Comparison of ENCODE assay signal across 8 cellular contexts in genomic region chr17:4807534-4808377, GRCh38. TPM values are rescaled to one million over a fixed set of nuclear protein-coding genes. Genes with fewer than 3 reads are reported as not detected.
DNase-seq lines count a peak whose midpoint lies in the region; ATAC-seq, FAIRE-seq and TF ChIP-seq lines count a peak whose summit lies in the region.

No MANE protein-coding gene starts in this region.

- no peak overlapping the region for H3K14ac ChIP-seq in H9 (ENCODE audit: insufficient read depth, low read length)

- TF ChIP-seq CTCF in H9 (conservative IDR thresholded peaks at IDR 0.05), result no peak

- H4K20me1 ChIP-seq in H9 (ENCODE audit: control insufficient read depth, insufficient read depth, insufficient read length), result no peaks in the 10 kb centered on the region

- H3K9me3 ChIP-seq in H9 (ENCODE audit: control insufficient read depth, low read depth, low read length) (no peaks in the 10 kb centered on the region), iPS DF 6.9 (ENCODE audit: control insufficient read depth, insufficient read depth, low read length) (no peaks in the 10 kb centered on the region), small intestine (ENCODE audit: control insufficient read depth, low read depth) (no peaks in the 10 kb centered on the region)

- no peaks in the 10 kb centered on the region for H3K9me3 Mint-ChIP-seq in H9
- H3K9me3 Mint-ChIP-seq in activated naive CD8-positive, alpha-beta T cell treated with anti-CD3 and anti-CD28 coated beads for 36 hours, result no peaks in the 10 kb centered on the region

- peak overlapping the region; percentile 46 for H3K9ac ChIP-seq in H9 (ENCODE audit: extremely low read depth, insufficient read length, low read length)

- no peak overlapping the region for H3K18ac ChIP-seq in H9 (ENCODE audit: insufficient read length, low read depth, low read length)

- H3K79me1 ChIP-seq in H9 (ENCODE audit: insufficient read depth, low read depth, low read length, poor library complexity, severe bottlenecking), result no peaks in the 10 kb centered on the region

- peak overlapping the region; percentile 86 to 96 for H3K4me3 Mint-ChIP-seq in H9
- H3K4me3 Mint-ChIP-seq in activated naive CD8-positive, alpha-beta T cell treated with anti-CD3 and anti-CD28 coated beads for 36 hours, result peak overlapping the region; percentile 74

- no peak overlapping the region for H2BK120ac ChIP-seq in H9 (ENCODE audit: low read depth, low read length, poor library complexity, severe bottlenecking)

- peaks cover 5% of the 10 kb centered on the region for H3K23me2 ChIP-seq in H9 (ENCODE audit: insufficient read length, low read depth, low read length, poor library complexity, severe bottlenecking)

- H2AFZ ChIP-seq in H9 (ENCODE audit: low read length), result no peak overlapping the region

- peak overlapping the region in 2 of 3 experiments; percentile 91 to 93; a peak in 3 of 7 replicates for H3K27ac Mint-ChIP-seq in H9
- no peak overlapping the region for H3K27ac Mint-ChIP-seq in activated naive CD8-positive, alpha-beta T cell treated with anti-CD3 and anti-CD28 coated beads for 36 hours

- FAIRE-seq in small intestine (lab: Jason Lieb, UNC), result no peak

- H4K8ac ChIP-seq in H9 (replicated peaks; ENCODE audit: insufficient read length, low read depth, low read length), result no peak overlapping the region

- no peak for ATAC-seq in GM18517 (IDR thresholded peaks at IDR 0.05; ENCODE audit: unreplicated experiment)

- H3K56ac ChIP-seq in H9 (ENCODE audit: insufficient read length, low read depth, low read length), result no peak overlapping the region

- H2BK15ac ChIP-seq in H9 (ENCODE audit: low read depth, low read length), result no peak overlapping the region

- no peak overlapping the region for H3K23ac ChIP-seq in H9 (ENCODE audit: insufficient read length, low read depth, low read length)

- H3K79me2 ChIP-seq in H9 (ENCODE audit: insufficient read depth, low read length), result no peaks in the 10 kb centered on the region

- H3K4me3 ChIP-seq in iPS DF 6.9 (ENCODE audit: low read length), result peak overlapping the region; percentile 87; the same call in 1 of the 2 replicates
- H3K4me3 ChIP-seq in small intestine (ENCODE audit: low read depth in 1 of 2, low read length in 2 of 2), result peak overlapping the region; percentile 60 to 95

- H3K36me3 Mint-ChIP-seq in H9 (ENCODE audit: insufficient read depth in 1 of 3, low read depth in 3 of 3), result peaks cover 14 to 31% (median 30%) of the 10 kb centered on the region in 3 experiments; a peak in 6 of 7 replicates
- H3K36me3 Mint-ChIP-seq in activated naive CD8-positive, alpha-beta T cell treated with anti-CD3 and anti-CD28 coated beads for 36 hours, result no peaks in the 10 kb centered on the region

- H2BK5ac ChIP-seq in H9 (ENCODE audit: insufficient read length, low read length), result no peak overlapping the region

- no CpG with 5 or more reads among the region's 38 CpGs for WGBS in H9 (ENCODE audit: extremely low coverage, insufficient read length, low lambda C conversion rate)
- WGBS in iPS DF 6.9 (ENCODE audit: insufficient coverage, insufficient read length), result no CpG with 5 or more reads among the region's 38 CpGs
- 30 to 34% (median 31%) methylated on average over 37 to 38 of the region's 38 CpGs for WGBS in small intestine, 3 donors

- H3K27me3 Mint-ChIP-seq in H9 (ENCODE audit: low read depth), result no peaks in the 10 kb centered on the region; the same call in 1 of the 2 replicates
- H3K27me3 Mint-ChIP-seq in activated naive CD8-positive, alpha-beta T cell treated with anti-CD3 and anti-CD28 coated beads for 36 hours, result no peaks in the 10 kb centered on the region

- no peak overlapping the region for H4K91ac ChIP-seq in H9 (ENCODE audit: insufficient read length, low read depth, low read length)

- no peak overlapping the region for H2AK5ac ChIP-seq in H9 (ENCODE audit: insufficient read length, low read length)

- H3K27me3 ChIP-seq in H9 (ENCODE audit: insufficient read depth, low read length), result no peaks in the 10 kb centered on the region
- H3K27me3 ChIP-seq in iPS DF 6.9 (ENCODE audit: control insufficient read depth, insufficient read depth, low read length), result no peaks in the 10 kb centered on the region
- no peaks in the 10 kb centered on the region for H3K27me3 ChIP-seq in small intestine (ENCODE audit: control insufficient read depth in 2 of 2, insufficient read depth in 2 of 2, low read length in 2 of 2)

- H3K27ac ChIP-seq in H9 (ENCODE audit: insufficient read length, low read depth, low read length) (no peak overlapping the region), iPS DF 6.9 (ENCODE audit: low read length) (no peak overlapping the region), small intestine (ENCODE audit: low read depth in 1 of 2, low read length in 1 of 2) (no peak overlapping the region)

- H3T11ph ChIP-seq in H9 (ENCODE audit: low read length), result no peak overlapping the region

- H3K36me3 ChIP-seq in iPS DF 6.9 (ENCODE audit: control insufficient read depth, insufficient read depth, low read length) (0 out of 2 replicates have a peak, but pooled peaks cover 2% of the 10 kb centered on the region), small intestine (ENCODE audit: control insufficient read depth in 2 of 2, insufficient read depth in 2 of 2, low read length in 2 of 2) (no peaks in the 10 kb centered on the region)

- peaks cover 15 to 16% of the 10 kb centered on the region in 2 experiments for H3K4me1 Mint-ChIP-seq in H9
- H3K4me1 Mint-ChIP-seq in activated naive CD8-positive, alpha-beta T cell treated with anti-CD3 and anti-CD28 coated beads for 36 hours, result peaks cover 2% of the 10 kb centered on the region

- H3K4me2 ChIP-seq in H9 (ENCODE audit: insufficient read depth, insufficient read length, low read length), result peak overlapping the region; percentile 82

- no peak overlapping the region for H3K4ac ChIP-seq in H9 (ENCODE audit: low read depth, low read length)

- H2BK12ac ChIP-seq in H9 (ENCODE audit: insufficient read length, low read depth, low read length), result no peak overlapping the region

- no peaks in the 10 kb centered on the region for H3K4me1 ChIP-seq in H9 (ENCODE audit: insufficient read depth, low read length)
- no peaks in the 10 kb centered on the region for H3K4me1 ChIP-seq in iPS DF 6.9 (ENCODE audit: control insufficient read depth, insufficient read depth, low read length)
- no peaks in the 10 kb centered on the region for H3K4me1 ChIP-seq in small intestine (ENCODE audit: control insufficient read depth in 2 of 2, insufficient read depth in 1 of 2, low read depth in 1 of 2, low read length in 1 of 2)

- H2BK20ac ChIP-seq in H9 (ENCODE audit: low read depth, low read length, poor library complexity, severe bottlenecking), result no peak overlapping the region

- no peak for DNase-seq in H9
- no peak for DNase-seq in activated naive CD8-positive, alpha-beta T cell treated with anti-CD3 and anti-CD28 coated beads for 36 hours
- DNase-seq in iPS DF 6.9 (ENCODE audit: low read depth, low spot score), result no peak
- DNase-seq in small intestine, result no peak
- no peak for DNase-seq in COLO829 (ENCODE audit: low spot score)
- no peak for DNase-seq in effector CD8-positive, alpha-beta T cell (lab: John Stamatoyannopoulos, UW)
- DNase-seq in pons (ENCODE audit: low spot score), result no peak

- no peak overlapping the region for H4K5ac ChIP-seq in H9 (ENCODE audit: insufficient read length, low read depth, low read length)

RNA-seq across cellular contexts. Expression of gene PLD2, which starts 0.8 kb away (rescaled TPM):
- total RNA-seq in H9 (2021), result 63.3 and 66.6 TPM in 2 replicates
- 1 to 10 TPM; 4.2 to 5.4 TPM for total RNA-seq in activated naive CD8-positive, alpha-beta T cell treated with anti-CD3 and anti-CD28 coated beads for 36 hours
- 10 to 100 TPM in 1 of 3 donors, 1 to 10 TPM in 2; 9.2 to 12.0 (median 9.5) TPM for polyA plus RNA-seq in small intestine

RNA-seq across cellular contexts. Expression of gene PSMB6, which starts 11.8 kb away (rescaled TPM):
- 244 and 247 TPM in 2 replicates for total RNA-seq in H9 (2021)
- 100 to 1,000 TPM; 146 to 154 TPM for total RNA-seq in activated naive CD8-positive, alpha-beta T cell treated with anti-CD3 and anti-CD28 coated beads for 36 hours
- polyA plus RNA-seq in small intestine, result 100 to 1,000 TPM; 170 to 219 (median 177) TPM

RNA-seq across cellular contexts. Expression of gene GLTPD2, which starts 19.0 kb away (rescaled TPM):
- not detected in 2 replicates for total RNA-seq in H9 (2021)
- not detected for total RNA-seq in activated naive CD8-positive, alpha-beta T cell treated with anti-CD3 and anti-CD28 coated beads for 36 hours
- polyA plus RNA-seq in small intestine, result 10 to 100 TPM in 2 of 3 donors, 1 to 10 TPM in 1; 4.2 to 49.4 (median 21.2) TPM

RNA-seq across cellular contexts. Expression of gene VMO1, which starts 21.6 kb away (rescaled TPM):
- 0.31 TPM in 1 of 2 replicates, not detected in the other for total RNA-seq in H9 (2021)
- total RNA-seq in activated naive CD8-positive, alpha-beta T cell treated with anti-CD3 and anti-CD28 coated beads for 36 hours, result not detected
- polyA plus RNA-seq in small intestine, result 1 to 10 TPM; 1.7 to 6.9 (median 6.8) TPM

Comparison
In these comparisons a context has a peak if more than half of its experiments do, and no peak if none do; other contexts are left out.
1. RNA of gene PLD2, which starts 0.8 kb away (total RNA-seq): 63.3 to 66.6 TPM in H9; 4.2 to 5.4 TPM in activated naive CD8-positive, alpha-beta T cell treated with anti-CD3 and anti-CD28 coated beads for 36 hours; every median in the first group is over 10 times any median in the second.